In genomic region chr6:6942826-6943225, GRCh38 we compare ENCODE assay signal across 8 cellular contexts.
DNase-seq lines count a peak whose midpoint lies in the region; ATAC-seq and TF ChIP-seq lines count a peak whose summit lies in the region.

No MANE protein-coding gene starts in this region.

- H3K4me3 ChIP-seq in GM23248, result peak overlapping the region; percentile 20; the same call in 1 of the 2 replicates
- no peak overlapping the region for H3K4me3 ChIP-seq in stomach

- H3K27me3 ChIP-seq in GM23248 (replicated peaks; ENCODE audit: insufficient read depth), result no peaks in the 10 kb centered on the region
- H3K27me3 ChIP-seq in stomach, result no peaks in the 10 kb centered on the region

- no peaks in the 10 kb centered on the region for H3F3A ChIP-seq in GM23248 (ENCODE audit: insufficient read depth)

- 0 out of 2 replicates have a peak, but pooled peaks cover 5% of the 10 kb centered on the region for H3K4me1 ChIP-seq in GM23248 (ENCODE audit: insufficient read depth)
- H3K4me1 ChIP-seq in stomach, result no peaks in the 10 kb centered on the region

- H3K27me3 Mint-ChIP-seq in central memory CD8-positive, alpha-beta T cell, result peaks cover 10% of the 10 kb centered on the region

- H3K36me3 ChIP-seq in GM23248 (ENCODE audit: low read depth), result no peaks in the 10 kb centered on the region
- H3K36me3 ChIP-seq in stomach, result no peaks in the 10 kb centered on the region

- no peaks in the 10 kb centered on the region for H4K20me1 ChIP-seq in GM23248 (ENCODE audit: insufficient read depth)

- H3K79me2 ChIP-seq in GM23248 (ENCODE audit: insufficient read depth), result no peaks in the 10 kb centered on the region

- peak overlapping the region; percentile 23 for H3K4me3 Mint-ChIP-seq in central memory CD8-positive, alpha-beta T cell

- H3K27ac Mint-ChIP-seq in central memory CD8-positive, alpha-beta T cell (ENCODE audit: low read depth), result no peak overlapping the region

- ATAC-seq in central memory CD8-positive, alpha-beta T cell (replicated peaks; ENCODE audit: extremely low read depth, poor library complexity, severe bottlenecking), result no peak
- ATAC-seq in GM19351 (IDR thresholded peaks at IDR 0.05; ENCODE audit: unreplicated experiment), result no peak

- no peaks in the 10 kb centered on the region for H3K9me3 Mint-ChIP-seq in central memory CD8-positive, alpha-beta T cell

- H3K27ac ChIP-seq in GM23248 (no peak overlapping the region), stomach (no peak overlapping the region)

- H3K9ac ChIP-seq in GM23248, result no peak overlapping the region

- H3K9me3 ChIP-seq in GM23248 (ENCODE audit: low read depth), result no peaks in the 10 kb centered on the region
- no peaks in the 10 kb centered on the region for H3K9me3 ChIP-seq in stomach

- no peaks in the 10 kb centered on the region for H3K9me2 ChIP-seq in GM23248 (ENCODE audit: insufficient read depth)

- DNase-seq in DMS79 treated with DMSO at 0.1 percent for 48 hours (lab: John Stamatoyannopoulos, UW), result peak; percentile 84
- DNase-seq in GM23248, result peak; percentile 73
- DNase-seq in NCI-H2029 treated with DMSO at 0.1 percent for 48 hours (lab: John Stamatoyannopoulos, UW), result peak; percentile 99
- DNase-seq in central memory CD8-positive, alpha-beta T cell (ENCODE audit: low spot score in 2 of 2), result no peak
- DNase-seq in renal cortical epithelial cell (ENCODE audit: low read depth), result peak; percentile 73
- no peak for DNase-seq in stomach
- DNase-seq in epidermal melanocyte (ENCODE audit: insufficient read length, low spot score), result no peak

- intact Hi-C loops in stomach (cut with DNase I; ENCODE audit: low total_unique reads), result no loop called here

- in situ Hi-C loops in GM23248 (cut with MboI), result no loop called here

- TF ChIP-seq EP300 in stomach (IDR thresholded peaks at IDR 0.05), result no peak

- no peak for TF ChIP-seq CTCF in stomach (IDR thresholded peaks at IDR 0.05)

- no peak for TF ChIP-seq POLR2A in stomach (IDR thresholded peaks at IDR 0.05)

- WGBS in GM23248 (ENCODE audit: low coverage in 1 of 2, low lambda C conversion rate in 2 of 2, missing lambda C conversion rate in 2 of 2), 2 experiments, result 9 to 10% methylated on average over 13 of the region's 13 CpGs
- WGBS in stomach, 5 donors, result 39 to 65% (median 59%) methylated on average over 13 of the region's 13 CpGs

- peaks cover 2% of the 10 kb centered on the region for H3K36me3 Mint-ChIP-seq in central memory CD8-positive, alpha-beta T cell (ENCODE audit: insufficient read depth)

- peak overlapping the region; percentile 14 for H3K4me2 ChIP-seq in GM23248 (ENCODE audit: unreplicated experiment)

- peak overlapping the region; percentile 47 for H2AFZ ChIP-seq in GM23248

- H3K4me1 Mint-ChIP-seq in central memory CD8-positive, alpha-beta T cell, result peaks cover 7% of the 10 kb centered on the region

Comparison
In these comparisons a context has a peak if more than half of its experiments do, and no peak if none do; other contexts are left out.
1. DNase-seq: peak in DMS79 treated with DMSO at 0.1 percent for 48 hours (single experiment), GM23248 (single experiment), NCI-H2029 treated with DMSO at 0.1 percent for 48 hours (single experiment) and renal cortical epithelial cell (single experiment); none in central memory CD8-positive, alpha-beta T cell (0 of 2), stomach (single experiment) and epidermal melanocyte (single experiment).